Comparison of ENCODE assay signal across 17 cellular contexts in genomic region chr6:126075335-126076071, GRCh38.
"Had no signal": no experiment of that assay in that cellular context is flagged by ENCODE, and none has a peak within 500 bp of the region (broad histone marks: within the 10 kb centered on the region; RNA-seq: fewer than 3 reads in every experiment).

No MANE protein-coding gene starts in this region.

- ATAC-seq: activated T-cell treated with anti-CD3 and anti-CD28 coated beads, Interleukin-2, amount 50 U/mL, for 4 hours had no signal

- DNase-seq: activated CD4-positive, alpha-beta memory T cell treated with anti-CD3 and anti-CD28 coated beads for 36 hours; activated CD4-positive, alpha-beta T cell treated with anti-CD3 and anti-CD28 coated beads for 1 hour; activated CD4-positive, alpha-beta T cell treated with anti-CD3 and anti-CD28 coated beads, Interleukin-2, amount 10 ng/mL, durations not matched to agents 7 days and 5 days; activated CD8-positive, alpha-beta memory T cell treated with anti-CD3 and anti-CD28 coated beads for 24 hours; activated gamma-delta T cell; activated naive CD4-positive, alpha-beta T cell treated with anti-CD3 and anti-CD28 coated beads for 36 hours; activated T-cell treated with anti-CD3 and anti-CD28 coated beads, Interleukin-2, amount 50 U/mL, for 4 hours; amygdala; NCI-H1105 treated with DMSO at 0.1 percent for 48 hours; NCI-H1436 treated with DMSO at 0.1 percent for 48 hours; NCI-H187 treated with DMSO at 0.1 percent for 48 hours; NCI-H2081 treated with DMSO at 0.1 percent for 48 hours; NCI-H446; NCI-H524; SIG-M5; T-helper 1 cell had no signal

- FAIRE-seq: astrocyte had no signal
